Comparison of ENCODE assay signal across 13 cellular contexts in the genomic region with DNA sequence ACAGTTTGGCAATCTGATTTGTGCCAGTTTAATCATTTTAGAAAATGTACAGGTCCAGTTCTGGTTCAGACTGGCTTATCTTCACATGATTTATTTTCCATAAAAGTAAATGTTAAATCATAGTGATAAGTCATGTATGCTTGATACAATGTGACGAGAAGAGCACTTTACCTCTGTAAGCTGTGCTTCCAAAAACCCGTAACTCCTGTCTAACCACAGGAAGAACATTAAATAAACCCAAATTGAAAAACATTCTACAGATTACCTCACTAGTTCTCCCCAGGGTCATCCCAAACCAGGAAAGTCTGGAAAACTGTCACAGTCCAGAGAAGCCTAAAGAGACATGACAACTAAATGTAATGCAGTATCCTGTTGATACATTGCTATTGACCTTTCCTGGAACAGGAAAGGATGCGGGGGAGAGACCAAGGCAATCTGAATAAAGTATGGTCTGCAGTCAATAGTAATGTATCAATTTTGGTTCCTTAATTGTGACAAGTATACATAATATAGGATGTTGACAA. TPM values are rescaled to one million over a fixed set of nuclear protein-coding genes. Genes with fewer than 3 reads are reported as not detected.
DNase-seq lines count a peak whose midpoint lies in the region; ATAC-seq and TF ChIP-seq lines count a peak whose summit lies in the region.
"Had no signal": no experiment of that assay in that cellular context is flagged by ENCODE, and none has a peak within 500 bp of the region (broad histone marks: within the 10 kb centered on the region; RNA-seq: fewer than 3 reads in every experiment).

No MANE protein-coding gene starts in this region.

- H3K4me3 ChIP-seq in PC-9 (0 out of 2 replicates have a peak overlapping the region, but pooled peaks have one; percentile 15), dorsolateral prefrontal cortex (peak overlapping the region in 2 of 59 donors; percentile 7 to 28), muscle layer of colon (ENCODE audit: low read depth in 1 of 2, low read length in 2 of 2) (peak overlapping the region in 1 of 2 donors; percentile 7), thymus (ENCODE audit: low read length) (no peak overlapping the region)
- H3K4me3 ChIP-seq: SJCRH30 had no signal

- intact Hi-C loops in PC-9 (cut with micrococcal nuclease; ENCODE audit: unreplicated experiment) (no loop called here), dorsolateral prefrontal cortex (cut with DNase I) (no loop called here)

- H3K27me3 ChIP-seq in PC-9 (ENCODE audit: insufficient read depth, low read depth) (no peaks in the 10 kb centered on the region), dorsolateral prefrontal cortex (no peaks in the 10 kb centered on the region), muscle layer of colon (ENCODE audit: control insufficient read depth in 1 of 2, insufficient read depth in 2 of 2, low read length in 2 of 2) (no peaks in the 10 kb centered on the region), thymus (ENCODE audit: control insufficient read depth, insufficient read depth) (no peaks in the 10 kb centered on the region)
- H3K27me3 ChIP-seq: SJCRH30 had no signal

- POLR2A ChIA-PET in PC-9 (lab: Charles Lee; ENCODE audit: unreplicated experiment): no interaction called here

- H3K36me3 ChIP-seq in PC-9 (ENCODE audit: low read depth) (no peaks in the 10 kb centered on the region), muscle layer of colon (ENCODE audit: insufficient read depth, low read length) (no peaks in the 10 kb centered on the region), thymus (ENCODE audit: control insufficient read depth, insufficient read depth) (no peaks in the 10 kb centered on the region)
- H3K36me3 ChIP-seq: SJCRH30 had no signal

- H3F3A ChIP-seq in PC-9 (ENCODE audit: insufficient read depth, low read depth): peaks cover 15% of the 10 kb centered on the region; the same call in 1 of the 2 replicates

- no peaks in the 10 kb centered on the region for H3K9me3 ChIP-seq in PC-9 (ENCODE audit: insufficient read depth, low read depth)
- no peaks in the 10 kb centered on the region for H3K9me3 ChIP-seq in muscle layer of colon (ENCODE audit: low read length)
- no peaks in the 10 kb centered on the region for H3K9me3 ChIP-seq in thymus (ENCODE audit: control insufficient read depth)
- H3K9me3 ChIP-seq: SJCRH30 had no signal

- H3K27ac ChIP-seq in PC-9 (peak overlapping the region; percentile 11; the same call in 1 of the 2 replicates), dorsolateral prefrontal cortex (peak overlapping the region in 34 of 59 donors; percentile 2 to 83 (median 44)), muscle layer of colon (ENCODE audit: low read depth, low read length) (peak overlapping the region; percentile 88), thymus (ENCODE audit: low read depth) (peak overlapping the region; percentile 31)
- H3K27ac ChIP-seq: SJCRH30 had no signal

- CTCF ChIA-PET in PC-9 (lab: Charles Lee): interaction anchor here (0.7 kb wide), 1 partner anchor 450 kb away, joined by 4 read pairs; no protein-coding TSS in a partner anchor

- peaks cover 36% of the 10 kb centered on the region for H3K4me1 ChIP-seq in PC-9 (replicated peaks; ENCODE audit: insufficient read depth)
- peaks cover 23% of the 10 kb centered on the region for H3K4me1 ChIP-seq in muscle layer of colon (ENCODE audit: insufficient read depth, low read length)
- no peaks in the 10 kb centered on the region for H3K4me1 ChIP-seq in thymus (ENCODE audit: control insufficient read depth, insufficient read depth, low read length)

- DNase-seq in PC-9 (no peak), dorsolateral prefrontal cortex (no peak), RKO (ENCODE audit: low spot score) (no peak), AG08395 (ENCODE audit: low spot score) (no peak)
- DNase-seq: CD8-positive, alpha-beta memory T cell; naive thymus-derived CD4-positive, alpha-beta T cell; NCI-H510A had no signal

- BruUV-seq in PC-9 (replicated peaks; lab: Mats Ljungman, UMichigan): no TSS peak

- TF ChIP-seq CTCF in PC-9 (conservative IDR thresholded peaks at IDR 0.05) (no peak), dorsolateral prefrontal cortex (IDR thresholded peaks at IDR 0.05 in 54 of 56, conservative IDR thresholded peaks at IDR 0.05 in 2 of 56; ENCODE audit: low read depth in 1 of 56, partially characterized antibody in 56 of 56) (no peak)

- H3K79me2 ChIP-seq in PC-9 (ENCODE audit: low read depth): no peaks in the 10 kb centered on the region

- 94% methylated on average over 3 of the region's 3 CpGs for WGBS in thymus

- peak overlapping the region; percentile 53 for H3K4me2 ChIP-seq in PC-9

- no peaks in the 10 kb centered on the region for H3K9me2 ChIP-seq in PC-9 (ENCODE audit: insufficient read depth)

- ATAC-seq in HG02870 (IDR thresholded peaks at IDR 0.05; ENCODE audit: unreplicated experiment) (no peak), GM19328 (IDR thresholded peaks at IDR 0.05; ENCODE audit: unreplicated experiment) (no peak)
- ATAC-seq: naive thymus-derived CD4-positive, alpha-beta T cell; stimulated activated effector memory CD8-positive, alpha-beta T cell treated with anti-CD3 and anti-CD28 coated beads, Interleukin-12 subunit alpha, Interleukin-12 subunit beta, amount 100 ng/mL, for 72 hours had no signal

- H3K9ac ChIP-seq in muscle layer of colon (ENCODE audit: low read length): no peak overlapping the region

- H4K20me1 ChIP-seq in PC-9 (ENCODE audit: insufficient read depth): no peaks in the 10 kb centered on the region

- no peak overlapping the region for H2AFZ ChIP-seq in PC-9

RNA-seq across cellular contexts. Expression of a gene that starts 32.5 kb away (rescaled TPM):
- 14.1 and 18.3 TPM in 2 replicates for total RNA-seq in PC-9 (2021)
- 10 to 100 TPM in 119 of 120 experiments, 1 to 10 TPM in 1; 8.1 to 87.8 (median 26.2) TPM for total RNA-seq in dorsolateral prefrontal cortex
- 33.5 TPM for polyA plus RNA-seq in thymus

Comparison
In these comparisons a context has a peak if more than half of its experiments do, and no peak if none do; other contexts are left out.
1. H3K27ac ChIP-seq: peak in every context shown above with its lines; median percentile 88 in muscle layer of colon; 44 in dorsolateral prefrontal cortex; 31 in thymus; 11 in PC-9.